ENCODE assay signal across 31 cellular contexts in genomic region chr20:34621036-34621343, GRCh38. TPM values are rescaled to one million over a fixed set of nuclear protein-coding genes. Genes with fewer than 3 reads are reported as not detected.
DNase-seq lines count a peak whose midpoint lies in the region; ATAC-seq, FAIRE-seq and TF ChIP-seq lines count a peak whose summit lies in the region.
"Had no signal": no experiment of that assay in that cellular context is flagged by ENCODE, and none has a peak within 500 bp of the region (broad histone marks: within the 10 kb centered on the region; RNA-seq: fewer than 3 reads in every experiment).

No MANE protein-coding gene starts in this region.

- peaks cover 29% of the 10 kb centered on the region for H3K4me1 Mint-ChIP-seq in T-helper 1 cell treated with Interleukin-12 subunit alpha and Interleukin-12 subunit beta and Interleukin-4 antibody, amounts not matched to agents 30 μg/mL and 1 μg/mL, for 36 hours (ENCODE audit: low read depth)
- peaks cover 0 to 27% of the 10 kb centered on the region in 2 donors for H3K4me1 Mint-ChIP-seq in natural killer cell

- H3K27ac Mint-ChIP-seq in T-helper 1 cell treated with Interleukin-12 subunit alpha and Interleukin-12 subunit beta and Interleukin-4 antibody, amounts not matched to agents 30 μg/mL and 1 μg/mL, for 36 hours = peak overlapping the region; percentile 67
- peak overlapping the region; percentile 7 to 48 for H3K27ac Mint-ChIP-seq in natural killer cell

- peaks cover 0 to 8% of the 10 kb centered on the region in 2 experiments; a peak in 2 of 4 replicates for H3K36me3 ChIP-seq in GM12878 (ENCODE audit: control insufficient read depth in 2 of 2, insufficient read depth in 2 of 2, low read length in 1 of 2)
- H3K36me3 ChIP-seq: brain microvascular endothelial cell, thoracic aorta had no signal

- POLR2A ChIA-PET in GM12878 (lab: Charles Lee) = interaction anchor here (0.6 to 0.7 kb wide), 4 partner anchors 28 to 432 kb away, joined by 3 to 6 read pairs (median 4); no protein-coding TSS in a partner anchor

- H2AFZ ChIP-seq in GM12878 (ENCODE audit: control insufficient read depth, low read depth, low read length) = no peak overlapping the region

- H3K4me1 ChIP-seq in GM12878 (ENCODE audit: control insufficient read depth, insufficient read depth, low read length) = peaks cover 19% of the 10 kb centered on the region
- H3K4me1 ChIP-seq: psoas muscle, SJCRH30 had no signal

- H3K27me3 ChIP-seq in GM12878 (replicated peaks in 1 of 2; ENCODE audit: control insufficient read depth in 2 of 2, insufficient read depth in 2 of 2, low read length in 1 of 2) = no peaks in the 10 kb centered on the region
- H3K27me3 ChIP-seq: brain microvascular endothelial cell, SJCRH30, vagina had no signal

- in situ Hi-C loops in GM12878 (cut with MboI) = no loop called here

- RAD21 ChIA-PET in GM12878 (lab: Charles Lee; ENCODE audit: unreplicated experiment) = interaction anchor here (0.7 to 1.7 kb wide), 2 partner anchors 149 to 1736 kb away, joined by 3 to 6 read pairs; no protein-coding TSS in a partner anchor

- H3K4me3 ChIP-seq in GM12878 = no peak overlapping the region
- H3K4me3 ChIP-seq: psoas muscle, SJCRH30, thoracic aorta, vagina had no signal

- H3K9me3 Mint-ChIP-seq in T-helper 1 cell treated with Interleukin-12 subunit alpha and Interleukin-12 subunit beta and Interleukin-4 antibody, amounts not matched to agents 30 μg/mL and 1 μg/mL, for 36 hours = no peaks in the 10 kb centered on the region
- no peaks in the 10 kb centered on the region for H3K9me3 Mint-ChIP-seq in natural killer cell
- H3K9me3 Mint-ChIP-seq: CD4-positive, alpha-beta memory T cell had no signal

- ATAC-seq in GM12878 = no peak
- no peak for ATAC-seq in natural killer cell
- ATAC-seq: psoas muscle had no signal

- H3K79me2 ChIP-seq in GM12878 (ENCODE audit: control insufficient read depth, insufficient read depth, low read length) = no peaks in the 10 kb centered on the region

- FAIRE-seq in GM18507 (lab: Jason Lieb, UNC) = peak; percentile 56
- FAIRE-seq in GM12878 (lab: Jason Lieb, UNC) = no peak
- FAIRE-seq: frontal cortex, GM19239, H54, TTC549 had no signal

- no peaks in the 10 kb centered on the region for H3K27me3 Mint-ChIP-seq in T-helper 1 cell treated with Interleukin-12 subunit alpha and Interleukin-12 subunit beta and Interleukin-4 antibody, amounts not matched to agents 30 μg/mL and 1 μg/mL, for 36 hours (ENCODE audit: low read depth)
- H3K27me3 Mint-ChIP-seq in natural killer cell (ENCODE audit: low read depth in 2 of 2) = no peaks in the 10 kb centered on the region
- H3K27me3 Mint-ChIP-seq: CD4-positive, alpha-beta memory T cell had no signal

- H3K4me3 Mint-ChIP-seq in T-helper 1 cell treated with Interleukin-12 subunit alpha and Interleukin-12 subunit beta and Interleukin-4 antibody, amounts not matched to agents 30 μg/mL and 1 μg/mL, for 36 hours = no peak overlapping the region
- H3K4me3 Mint-ChIP-seq in natural killer cell = no peak overlapping the region

- CTCF ChIA-PET in GM12878 (lab: Yijun Ruan, JAX) = interaction anchor here (1.0 kb wide), 1 partner anchor 149 kb away, joined by 4 read pairs; no protein-coding TSS in a partner anchor

- TF ChIP-seq EP300 in GM12878 (IDR thresholded peaks at IDR 0.05; ENCODE audit: borderline replicate concordance in 1 of 2, control insufficient read depth in 1 of 2, low read depth in 2 of 2, low read length in 2 of 2) = no peak

- no peaks in the 10 kb centered on the region; the same call in 2 of the 3 replicates for H3K9me3 ChIP-seq in GM12878 (replicated peaks; ENCODE audit: control insufficient read depth, insufficient read depth, low read length)
- H3K9me3 ChIP-seq: psoas muscle, SJCRH30, thoracic aorta, vagina had no signal

- no peak overlapping the region for H3K27ac ChIP-seq in GM12878 (ENCODE audit: control insufficient read depth, insufficient read depth)
- H3K27ac ChIP-seq: 22Rv1, brain microvascular endothelial cell, psoas muscle, SJCRH30, thoracic aorta, vagina had no signal

- no peak overlapping the region for H3K4me2 ChIP-seq in GM12878 (ENCODE audit: control insufficient read depth, insufficient read depth)

- SMC1A ChIA-PET in GM12878 (lab: Charles Lee; ENCODE audit: uncharacterized antibody, unreplicated experiment) = interaction anchor here (0.8 to 1.9 kb wide), 2 partner anchors 38 to 149 kb away, joined by 3 to 4 read pairs; no protein-coding TSS in a partner anchor

- intact Hi-C loops in GM12878 (cut with micrococcal nuclease; ENCODE audit: unreplicated experiment) (no loop called here), natural killer cell (cut with micrococcal nuclease) (no loop called here)

- BruUV-seq in GM12878 (replicated peaks; lab: Mats Ljungman, UMichigan) = no TSS peak

- no peak for TF ChIP-seq POLR2A in GM12878 (IDR thresholded peaks at IDR 0.05; ENCODE audit: low read depth, low read length)

- TF ChIP-seq RAD21 in GM12878 (IDR thresholded peaks at IDR 0.05; ENCODE audit: insufficient read depth, low read depth, low read length) = no peak

- peaks cover 20% of the 10 kb centered on the region for H3K36me3 Mint-ChIP-seq in T-helper 1 cell treated with Interleukin-12 subunit alpha and Interleukin-12 subunit beta and Interleukin-4 antibody, amounts not matched to agents 30 μg/mL and 1 μg/mL, for 36 hours (ENCODE audit: low read depth)
- no peaks in the 10 kb centered on the region for H3K36me3 Mint-ChIP-seq in natural killer cell

- DNase-seq in T-helper 1 cell (no peak), GM18507 (ENCODE audit: extremely low spot score, insufficient read length, low read depth) (no peak), GM12878 (ENCODE audit: low read depth, low spot score) (no peak), natural killer cell (no peak), MV-4-11 (lab: John Stamatoyannopoulos, UW) (no peak), NCI-H748 treated with DMSO at 0.1 percent for 48 hours (lab: John Stamatoyannopoulos, UW) (no peak), foreskin melanocyte (no peak)
- DNase-seq: activated CD8-positive, alpha-beta memory T cell treated with anti-CD3 and anti-CD28 coated beads for 24 hours; activated naive CD4-positive, alpha-beta T cell treated with anti-CD3 and anti-CD28 coated beads, Interleukin-2, amount 50 U/mL, for 16 hours; amniotic stem cell; CD4-positive, alpha-beta memory T cell; DMS 273 treated with DMSO at 0.1 percent for 48 hours; effector CD4-positive, alpha-beta T cell; left colon; NCI-H1092; NCI-H187; NCI-H2171; NCI-H510A treated with DMSO at 0.1 percent for 48 hours; NK-92 treated with Interleukin-12 subunit alpha and Interleukin-12 subunit beta, amount 100 ng/mL, for 24 hours; psoas muscle; SJCRH30; stimulated activated naive CD4-positive, alpha-beta T cell treated with Interleukin-2 at 50 U/mL for 16 hours had no signal

- no peak overlapping the region for H3K9ac ChIP-seq in GM12878 (ENCODE audit: control insufficient read depth, insufficient read depth, low read length)

- TF ChIP-seq CTCF in GM12878 (IDR thresholded peaks at IDR 0.05 in 2 of 3, conservative IDR thresholded peaks at IDR 0.05 in 1 of 3; ENCODE audit: control insufficient read depth in 2 of 3, extremely low read depth in 1 of 3, insufficient read depth in 1 of 3, low read depth in 3 of 3, low read length in 3 of 3) (no peak), natural killer cell (IDR thresholded peaks at IDR 0.05) (no peak)

- H4K20me1 ChIP-seq in GM12878 (ENCODE audit: control insufficient read depth, insufficient read depth) = no peaks in the 10 kb centered on the region

TF ChIP-seq in GM12878, 131 proteins besides CTCF, POLR2A, EP300 and RAD21:
- TF ChIP-seq SREBF2 (IDR thresholded peaks at IDR 0.05; ENCODE audit: low read length) (no peak), ESRRA (IDR thresholded peaks at IDR 0.05; ENCODE audit: low read length) (no peak), ZZZ3 (IDR thresholded peaks at IDR 0.05; ENCODE audit: control insufficient read depth, insufficient read length, low read depth) (no peak), ZBED1 (IDR thresholded peaks at IDR 0.05; ENCODE audit: borderline replicate concordance) (no peak), SKIL (IDR thresholded peaks at IDR 0.05; ENCODE audit: low read depth, poor library complexity, severe bottlenecking) (peak; percentile 0), MTA2 (IDR thresholded peaks at IDR 0.05; ENCODE audit: low read depth) (no peak)

RNA-seq across cellular contexts. Expression of gene PIGU, which starts 55.9 kb away (rescaled TPM):
- total RNA-seq in GM12878 (2013; cell fraction: nucleolus; rRNA removed) = 61.6 and 70.1 TPM in 2 replicates
- 19.8 and 21.0 TPM in 2 replicates for total RNA-seq in GM12878 (2014; rRNA removed)
- total RNA-seq in GM12878 (2014; rRNA removed; fragmentation: Illumina TruSeq; extraction: Trizol) = 24.6 and 26.2 TPM in 2 replicates
- total RNA-seq in GM12878 (2021) = 19.7 and 22.0 TPM in 2 replicates
- polyA plus RNA-seq in GM12878 (2011; ENCODE audit: low read depth) = 16.2 TPM
- polyA plus RNA-seq in GM12878 (2011; rRNA removed) = 88.2 and 103 TPM in 2 replicates
- 55.8 and 68.5 TPM in 2 replicates for polyA plus RNA-seq in GM12878 (2011; cell fraction: cytosol; rRNA removed)
- 29.8 and 31.1 TPM in 2 replicates for polyA plus RNA-seq in GM12878 (2011; cell fraction: nucleus; rRNA removed)
- polyA plus RNA-seq in GM12878 (2012) = 19.1 and 20.3 TPM in 2 replicates
- 44.4 and 78.5 TPM in 2 replicates for polyA plus RNA-seq in GM12878 (2014; fragmentation: Illumina TruSeq; extraction: Trizol)
- 1 to 10 TPM; 4.1 to 6.3 TPM for polyA plus RNA-seq in GM12878 (2014; fragmentation: Nextera tagmentation; extraction: Ambion mirVana)
- 19.4 and 25.4 TPM in 2 replicates for polyA plus RNA-seq in GM12878 (2014; rRNA removed)
- polyA plus RNA-seq in GM12878 (2016; fragmentation: Nextera tagmentation; extraction: Ambion mirVana) = 10 to 100 TPM; 31.1 to 34.3 TPM
- polyA minus RNA-seq in GM12878 (2011; rRNA and poly(A)+ RNA removed) = 63.0 and 92.7 TPM in 2 replicates
- polyA minus RNA-seq in GM12878 (2011; cell fraction: cytosol; rRNA and poly(A)+ RNA removed) = 10.4 and 10.5 TPM in 2 replicates
- 18.4 and 24.7 TPM in 2 replicates for polyA minus RNA-seq in GM12878 (2011; cell fraction: nucleus; rRNA and poly(A)+ RNA removed)
- 10 to 100 TPM in 1 of 3 donors, 1 to 10 TPM in 2; 7.0 to 11.1 (median 8.2) TPM for total RNA-seq in natural killer cell
